Comparison of ENCODE assay signal across 12 cellular contexts in genomic region chr4:148060264-148061138, GRCh38.
DNase-seq lines count a peak whose midpoint lies in the region; ATAC-seq, FAIRE-seq and TF ChIP-seq lines count a peak whose summit lies in the region.
"Had no signal": no experiment of that assay in that cellular context is flagged by ENCODE, and none has a peak within 500 bp of the region (broad histone marks: within the 10 kb centered on the region; RNA-seq: fewer than 3 reads in every experiment).

No MANE protein-coding gene starts in this region.

- TF ChIP-seq EP300 in GM12878 (IDR thresholded peaks at IDR 0.05; ENCODE audit: borderline replicate concordance in 1 of 2, control insufficient read depth in 1 of 2, low read depth in 2 of 2, low read length in 2 of 2), result no peak

- in situ Hi-C loops in GM12878 (cut with MboI), result no loop called here

- no peaks in the 10 kb centered on the region for H3K79me1 ChIP-seq in neuronal stem cell (ENCODE audit: low read depth, low read length)

- ATAC-seq in GM12878 (no peak), GM19035 (IDR thresholded peaks at IDR 0.05; ENCODE audit: unreplicated experiment) (no peak)

- H3K23ac ChIP-seq in neuronal stem cell (ENCODE audit: low read depth, low read length, poor library complexity), result no peak overlapping the region

- RAD21 ChIA-PET in GM12878 (lab: Charles Lee; ENCODE audit: unreplicated experiment), result interaction anchor here (0.6 kb wide), 1 partner anchor 1684 kb away, joined by 3 read pairs; no protein-coding TSS in a partner anchor

- peaks cover 5% of the 10 kb centered on the region for H4K20me1 ChIP-seq in GM12878 (ENCODE audit: control insufficient read depth, insufficient read depth)

- no peak overlapping the region for H2BK5ac ChIP-seq in neuronal stem cell (ENCODE audit: low read length)

- no peak overlapping the region for H3K9ac ChIP-seq in GM12878 (ENCODE audit: control insufficient read depth, insufficient read depth, low read length)
- H3K9ac ChIP-seq in neuronal stem cell (ENCODE audit: low read depth, low read length, poor library complexity), result no peak overlapping the region

- TF ChIP-seq POLR2A in GM12878 (IDR thresholded peaks at IDR 0.05; ENCODE audit: low read depth, low read length), result no peak

- H3K4me2 ChIP-seq in GM12878 (ENCODE audit: control insufficient read depth, insufficient read depth) (peak overlapping the region; percentile 67), neuronal stem cell (ENCODE audit: insufficient read depth, low read length, poor library complexity, severe bottlenecking) (no peak overlapping the region)

- DNase-seq in NCI-H2029 (lab: John Stamatoyannopoulos, UW) (peak; percentile 43), GM12878 (ENCODE audit: low read depth, low spot score) (no peak), neuronal stem cell (ENCODE audit: low spot score) (no peak), NCI-H2107 treated with DMSO at 0.1 percent for 48 hours (lab: John Stamatoyannopoulos, UW; ENCODE audit: unreplicated experiment) (no peak), SKM-1 (lab: John Stamatoyannopoulos, UW; ENCODE audit: unreplicated experiment) (no peak), posterior vena cava (ENCODE audit: low spot score) (no peak)
- DNase-seq: amniotic stem cell, erythroblast, islet precursor cell had no signal

- H3K4ac ChIP-seq in neuronal stem cell (ENCODE audit: low read length), result no peak overlapping the region

- FAIRE-seq in GM12878 (lab: Jason Lieb, UNC), result no peak
- FAIRE-seq: TTC549 had no signal

- H2AFZ ChIP-seq in GM12878 (ENCODE audit: control insufficient read depth, low read depth, low read length), result peak overlapping the region; percentile 15; the same call in 1 of the 2 replicates
- no peak overlapping the region for H2AFZ ChIP-seq in neuronal stem cell (ENCODE audit: low read length)

- H3K4me3 ChIP-seq in GM08714 (ENCODE audit: low read length) (peak overlapping the region; percentile 33; the same call in 1 of the 2 replicates), GM12878 (no peak overlapping the region), neuronal stem cell (ENCODE audit: low read length in 2 of 2) (no peak overlapping the region)

- WGBS in GM12878 (ENCODE audit: insufficient coverage, insufficient replicate concordance, low lambda C conversion rate, missing lambda C conversion rate), result 47% methylated on average over 13 of the region's 13 CpGs
- no CpG with 5 or more reads among the region's 13 CpGs for WGBS in neuronal stem cell (ENCODE audit: extremely low coverage in 2 of 2, insufficient read length in 2 of 2, insufficient replicate concordance in 1 of 2), 2 donors

- H2BK15ac ChIP-seq in neuronal stem cell (ENCODE audit: low read length), result no peak overlapping the region

- H3K36me3 ChIP-seq in GM12878 (ENCODE audit: control insufficient read depth in 2 of 2, insufficient read depth in 2 of 2, low read length in 1 of 2) (peaks cover 6 to 14% of the 10 kb centered on the region in 2 experiments; a peak in 3 of 4 replicates), neuronal stem cell (replicated peaks in 1 of 2; ENCODE audit: control insufficient read depth in 2 of 2, insufficient read depth in 2 of 2, low read length in 2 of 2) (no peaks in the 10 kb centered on the region)

- POLR2A ChIA-PET in GM12878 (lab: Charles Lee), result interaction anchor here (0.6 to 1.0 kb wide), 2 partner anchors 148 to 211 kb away, joined by 3 read pairs; no protein-coding TSS in a partner anchor

- H3K14ac ChIP-seq in neuronal stem cell (ENCODE audit: low read length), result no peak overlapping the region

- intact Hi-C loops in GM12878 (cut with micrococcal nuclease; ENCODE audit: unreplicated experiment), result no loop called here
- intact Hi-C loops in posterior vena cava (cut with DNase I), result no loop called here

- H2BK12ac ChIP-seq in neuronal stem cell (ENCODE audit: low read length), result peak overlapping the region; percentile 14

- no peak overlapping the region for H4K8ac ChIP-seq in neuronal stem cell (ENCODE audit: low read depth, low read length)

- no peak overlapping the region for H2AK5ac ChIP-seq in neuronal stem cell (ENCODE audit: low read depth, low read length)

- no peak overlapping the region for H4K91ac ChIP-seq in neuronal stem cell (ENCODE audit: low read depth, low read length, poor library complexity)

- H3K27ac ChIP-seq in GM12878 (ENCODE audit: control insufficient read depth, insufficient read depth) (no peak overlapping the region), neuronal stem cell (replicated peaks; ENCODE audit: low read length) (no peak overlapping the region)

- no peak overlapping the region for H2BK120ac ChIP-seq in neuronal stem cell (ENCODE audit: low read depth, low read length)

- H3K27me3 ChIP-seq in GM12878 (replicated peaks in 1 of 2; ENCODE audit: control insufficient read depth in 2 of 2, insufficient read depth in 2 of 2, low read length in 1 of 2) (no peaks in the 10 kb centered on the region), neuronal stem cell (ENCODE audit: control insufficient read depth in 3 of 3, insufficient read depth in 3 of 3, low read depth in 1 of 3, low read length in 3 of 3) (no peaks in the 10 kb centered on the region)

- H3K4me1 ChIP-seq in GM12878 (ENCODE audit: control insufficient read depth, insufficient read depth, low read length) (peaks cover 34% of the 10 kb centered on the region), neuronal stem cell (ENCODE audit: control insufficient read depth in 2 of 2, insufficient read depth in 1 of 2, low read depth in 1 of 2, low read length in 2 of 2) (peaks cover 0 to 8% of the 10 kb centered on the region in 2 donors)

- no peak for TF ChIP-seq RAD21 in GM12878 (IDR thresholded peaks at IDR 0.05; ENCODE audit: insufficient read depth, low read depth, low read length)

- CTCF ChIA-PET in GM12878 (lab: Yijun Ruan, JAX), result interaction anchor here (1.0 to 1.2 kb wide), 2 partner anchors 16 to 193 kb away, joined by 3 to 4 read pairs; no protein-coding TSS in a partner anchor

- no peaks in the 10 kb centered on the region for H3K9me3 ChIP-seq in GM12878 (replicated peaks; ENCODE audit: control insufficient read depth, insufficient read depth, low read length)
- no peaks in the 10 kb centered on the region for H3K9me3 ChIP-seq in neuronal stem cell (replicated peaks in 1 of 2; ENCODE audit: control insufficient read depth in 2 of 2, insufficient read depth in 1 of 2, low read depth in 1 of 2, low read length in 2 of 2)

- TF ChIP-seq CTCF in GM12878 (IDR thresholded peaks at IDR 0.05 in 2 of 3, conservative IDR thresholded peaks at IDR 0.05 in 1 of 3; ENCODE audit: control insufficient read depth in 2 of 3, extremely low read depth in 1 of 3, insufficient read depth in 1 of 3, low read depth in 3 of 3, low read length in 3 of 3), result no peak

- SMC1A ChIA-PET in GM12878 (lab: Charles Lee; ENCODE audit: uncharacterized antibody, unreplicated experiment), result interaction anchor here (0.7 to 2.1 kb wide), 6 partner anchors 16 to 478 kb away, joined by 3 to 9 read pairs (median 3); no protein-coding TSS in a partner anchor

- peaks cover 3% of the 10 kb centered on the region; the same call in 1 of the 2 replicates for H3K79me2 ChIP-seq in GM12878 (ENCODE audit: control insufficient read depth, insufficient read depth, low read length)

- no TSS peak for BruUV-seq in GM12878 (replicated peaks; lab: Mats Ljungman, UMichigan)

- H3K18ac ChIP-seq in neuronal stem cell (ENCODE audit: low read length), result no peak overlapping the region

TF ChIP-seq in GM12878, 131 proteins besides CTCF, POLR2A, EP300 and RAD21 (continues in another document):
- no peak for TF ChIP-seq JUND (IDR thresholded peaks at IDR 0.05; ENCODE audit: low read depth, low read length)
- TF ChIP-seq, protein P1, sequence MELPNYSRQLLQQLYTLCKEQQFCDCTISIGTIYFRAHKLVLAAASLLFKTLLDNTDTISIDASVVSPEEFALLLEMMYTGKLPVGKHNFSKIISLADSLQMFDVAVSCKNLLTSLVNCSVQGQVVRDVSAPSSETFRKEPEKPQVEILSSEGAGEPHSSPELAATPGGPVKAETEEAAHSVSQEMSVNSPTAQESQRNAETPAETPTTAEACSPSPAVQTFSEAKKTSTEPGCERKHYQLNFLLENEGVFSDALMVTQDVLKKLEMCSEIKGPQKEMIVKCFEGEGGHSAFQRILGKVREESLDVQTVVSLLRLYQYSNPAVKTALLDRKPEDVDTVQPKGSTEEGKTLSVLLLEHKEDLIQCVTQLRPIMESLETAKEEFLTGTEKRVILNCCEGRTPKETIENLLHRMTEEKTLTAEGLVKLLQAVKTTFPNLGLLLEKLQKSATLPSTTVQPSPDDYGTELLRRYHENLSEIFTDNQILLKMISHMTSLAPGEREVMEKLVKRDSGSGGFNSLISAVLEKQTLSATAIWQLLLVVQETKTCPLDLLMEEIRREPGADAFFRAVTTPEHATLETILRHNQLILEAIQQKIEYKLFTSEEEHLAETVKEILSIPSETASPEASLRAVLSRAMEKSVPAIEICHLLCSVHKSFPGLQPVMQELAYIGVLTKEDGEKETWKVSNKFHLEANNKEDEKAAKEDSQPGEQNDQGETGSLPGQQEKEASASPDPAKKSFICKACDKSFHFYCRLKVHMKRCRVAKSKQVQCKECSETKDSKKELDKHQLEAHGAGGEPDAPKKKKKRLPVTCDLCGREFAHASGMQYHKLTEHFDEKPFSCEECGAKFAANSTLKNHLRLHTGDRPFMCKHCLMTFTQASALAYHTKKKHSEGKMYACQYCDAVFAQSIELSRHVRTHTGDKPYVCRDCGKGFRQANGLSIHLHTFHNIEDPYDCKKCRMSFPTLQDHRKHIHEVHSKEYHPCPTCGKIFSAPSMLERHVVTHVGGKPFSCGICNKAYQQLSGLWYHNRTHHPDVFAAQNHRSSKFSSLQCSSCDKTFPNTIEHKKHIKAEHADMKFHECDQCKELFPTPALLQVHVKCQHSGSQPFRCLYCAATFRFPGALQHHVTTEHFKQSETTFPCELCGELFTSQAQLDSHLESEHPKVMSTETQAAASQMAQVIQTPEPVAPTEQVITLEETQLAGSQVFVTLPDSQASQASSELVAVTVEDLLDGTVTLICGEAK (IDR thresholded peaks at IDR 0.05; ENCODE audit: borderline replicate concordance), result no peak
- no peak for TF ChIP-seq CBFB (IDR thresholded peaks at IDR 0.05; ENCODE audit: low read depth)
- TF ChIP-seq ETV6 (conservative IDR thresholded peaks at IDR 0.05 in 1 of 2, IDR thresholded peaks at IDR 0.05 in 1 of 2; ENCODE audit: borderline replicate concordance in 1 of 2, low read depth in 1 of 2), result no peak
- no peak for TF ChIP-seq SMC3 (IDR thresholded peaks at IDR 0.05; ENCODE audit: borderline replicate concordance, low read length)
- no peak for TF ChIP-seq ELK1 (IDR thresholded peaks at IDR 0.05; ENCODE audit: low read depth, low read length)
- no peak for TF ChIP-seq BACH1 (IDR thresholded peaks at IDR 0.05; ENCODE audit: borderline replicate concordance)
